ENCODE assay signal across 8 cellular contexts in genomic region chr7:39709768-39710291, GRCh38.
A peak's percentile ranks its signal among the peaks of the same experiment; 100 is the strongest.
DNase-seq lines count a peak whose midpoint lies in the region; ATAC-seq and TF ChIP-seq lines count a peak whose summit lies in the region.

No MANE protein-coding gene starts in this region.

- H3K27me3 Mint-ChIP-seq in naive thymus-derived CD4-positive, alpha-beta T cell: no peaks in the 10 kb centered on the region

- peaks cover 0 to 1% (median 0%) of the 10 kb centered on the region in 7 donors for H3K4me1 Mint-ChIP-seq in naive thymus-derived CD4-positive, alpha-beta T cell

- peak; percentile 55 for ATAC-seq in GM18517 (IDR thresholded peaks at IDR 0.05; ENCODE audit: unreplicated experiment)
- peak; percentile 71 for ATAC-seq in HG03039 (IDR thresholded peaks at IDR 0.05; ENCODE audit: unreplicated experiment)
- no peak for ATAC-seq in naive thymus-derived CD4-positive, alpha-beta T cell
- ATAC-seq in GM21576 (IDR thresholded peaks at IDR 0.05; ENCODE audit: unreplicated experiment): no peak

- peaks cover 5 to 30% (median 11%) of the 10 kb centered on the region in 11 donors for H3K9me3 Mint-ChIP-seq in naive thymus-derived CD4-positive, alpha-beta T cell

- no peak overlapping the region for H3K4me3 ChIP-seq in adrenal gland
- H3K4me3 ChIP-seq in naive thymus-derived CD4-positive, alpha-beta T cell (ENCODE audit: low read length): no peak overlapping the region

- POLR2A ChIA-PET in naive thymus-derived CD4-positive, alpha-beta T cell (lab: Charles Lee): no interaction called here

- no peak overlapping the region for H3K27ac ChIP-seq in adrenal gland
- no peak overlapping the region for H3K27ac ChIP-seq in naive thymus-derived CD4-positive, alpha-beta T cell (ENCODE audit: low read depth, low read length)

- peaks cover 0 to 12% (median 0%) of the 10 kb centered on the region in 3 donors for H3K9me3 ChIP-seq in adrenal gland (replicated peaks in 1 of 3)
- peaks cover 0 to 20% (median 0%) of the 10 kb centered on the region in 3 experiments for H3K9me3 ChIP-seq in naive thymus-derived CD4-positive, alpha-beta T cell (ENCODE audit: control insufficient read depth in 2 of 3, low read length in 3 of 3)

- peak overlapping the region in 1 of 9 donors; percentile 2 for H3K27ac Mint-ChIP-seq in naive thymus-derived CD4-positive, alpha-beta T cell

- TF ChIP-seq POLR2A in adrenal gland (IDR thresholded peaks at IDR 0.05): no peak

- DNase-seq in adrenal gland (peak in 6 of 7 donors; percentile 31 to 80 (median 54)), medulla oblongata (ENCODE audit: extremely low spot score) (peak; percentile 41), HK-2 (ENCODE audit: unreplicated experiment) (no peak), putamen (ENCODE audit: low spot score) (no peak)
- no peak for DNase-seq in naive thymus-derived CD4-positive, alpha-beta T cell

- H3K27me3 ChIP-seq in adrenal gland: no peaks in the 10 kb centered on the region
- H3K27me3 ChIP-seq in naive thymus-derived CD4-positive, alpha-beta T cell (ENCODE audit: control insufficient read depth in 2 of 2, insufficient read depth in 2 of 2, low read length in 2 of 2): no peaks in the 10 kb centered on the region

- no peak overlapping the region for H3K4me3 Mint-ChIP-seq in naive thymus-derived CD4-positive, alpha-beta T cell

- TF ChIP-seq CTCF in adrenal gland (IDR thresholded peaks at IDR 0.05): no peak

- peaks cover 0 to 4% of the 10 kb centered on the region in 2 donors for H3K4me1 ChIP-seq in adrenal gland (replicated peaks in 1 of 2)
- no peaks in the 10 kb centered on the region for H3K4me1 ChIP-seq in naive thymus-derived CD4-positive, alpha-beta T cell (ENCODE audit: control insufficient read depth in 2 of 2, insufficient read depth in 2 of 2, low read length in 2 of 2)

- intact Hi-C loops in adrenal gland (cut with DNase I): no loop called here
- intact Hi-C loops in naive thymus-derived CD4-positive, alpha-beta T cell (cut with micrococcal nuclease): no loop called here

- no peaks in the 10 kb centered on the region for H3K36me3 ChIP-seq in adrenal gland (replicated peaks in 1 of 2)
- no peaks in the 10 kb centered on the region for H3K36me3 ChIP-seq in naive thymus-derived CD4-positive, alpha-beta T cell (ENCODE audit: control insufficient read depth in 2 of 3, insufficient read depth in 3 of 3, low read length in 3 of 3)

- CTCF ChIA-PET in naive thymus-derived CD4-positive, alpha-beta T cell (lab: Charles Lee): interaction anchor here (0.9 kb wide), 1 partner anchor 121 kb away, joined by 3 read pairs; no protein-coding TSS in a partner anchor

- 12 to 43% (median 22%) methylated on average over 3 of the region's 3 CpGs for WGBS in adrenal gland, 4 donors

- peaks cover 0 to 25% (median 7%) of the 10 kb centered on the region in 5 donors for H3K36me3 Mint-ChIP-seq in naive thymus-derived CD4-positive, alpha-beta T cell

Comparison
In these comparisons a context has a peak if more than half of its experiments do, and no peak if none do; other contexts are left out.
1. ATAC-seq: peak in GM18517 (single experiment) and HG03039 (single experiment); none in naive thymus-derived CD4-positive, alpha-beta T cell (single experiment) and GM21576 (single experiment).
2. DNase-seq: peak in adrenal gland (6 of 7) and medulla oblongata (single experiment); none in naive thymus-derived CD4-positive, alpha-beta T cell (0 of 9), HK-2 (single experiment) and putamen (single experiment).